In genomic region chr7:7327423-7327822, GRCh38 we compare ENCODE assay signal across 24 cellular contexts.
"Had no signal": no experiment of that assay in that cellular context is flagged by ENCODE, and none has a peak within 500 bp of the region (broad histone marks: within the 10 kb centered on the region; RNA-seq: fewer than 3 reads in every experiment).

No MANE protein-coding gene starts in this region.

- FAIRE-seq: TTC549 had no signal

- H3K4me3 ChIP-seq: SK-N-MC had no signal

- DNase-seq: activated CD4-positive, alpha-beta T cell treated with anti-CD3 and anti-CD28 coated beads for 36 hours; activated CD4-positive, alpha-beta T cell treated with anti-CD3 and anti-CD28 coated beads, Interleukin-2, amount 50 U/mL, for 1 hour; activated CD4-positive, CD25-positive, alpha-beta regulatory T cell; activated CD8-positive, alpha-beta memory T cell treated with anti-CD3 and anti-CD28 coated beads, Interleukin-2, amount 50 U/mL, for 48 hours; activated CD8-positive, alpha-beta T cell treated with anti-CD3 and anti-CD28 coated beads, Interleukin-2, amount 10 ng/mL, durations not matched to agents 7 days and 5 days; activated effector memory CD4-positive, alpha-beta T cell treated with Interleukin-2 at 50 U/mL for 16 hours; activated naive CD4-positive, alpha-beta T cell; activated T-cell treated with anti-CD3 and anti-CD28 coated beads, Interleukin-2, amount 50 U/mL, for 1 hour; aorta; KG1; NCI-H1092; NCI-H1436; NCI-H1694 treated with DMSO at 0.1 percent for 48 hours; NCI-H2029 treated with DMSO at 0.1 percent for 48 hours; NCI-H446 treated with DMSO at 0.1 percent for 48 hours; NCI-H524 treated with DMSO at 0.1 percent for 48 hours; NCI-H748 treated with DMSO at 0.1 percent for 48 hours; T-cell; T-helper 2 cell; T1000 had no signal

- H3K27ac Mint-ChIP-seq: activated CD4-positive, alpha-beta T cell treated with anti-CD3 and anti-CD28 coated beads for 36 hours; activated CD8-positive, alpha-beta T cell treated with anti-CD3 and anti-CD28 coated beads, Interleukin-2, amount 10 ng/mL, durations not matched to agents 7 days and 5 days; activated naive CD4-positive, alpha-beta T cell treated with anti-CD3 and anti-CD28 coated beads, Interleukin-2, amount 50 U/mL, for 24 hours; T-cell had no signal

- H3K4me3 Mint-ChIP-seq: activated CD4-positive, alpha-beta T cell treated with anti-CD3 and anti-CD28 coated beads for 36 hours; activated CD8-positive, alpha-beta T cell treated with anti-CD3 and anti-CD28 coated beads, Interleukin-2, amount 10 ng/mL, durations not matched to agents 7 days and 5 days; activated naive CD4-positive, alpha-beta T cell treated with anti-CD3 and anti-CD28 coated beads, Interleukin-2, amount 50 U/mL, for 24 hours; central memory CD8-positive, alpha-beta T cell; T-cell had no signal

- H3K27ac ChIP-seq: SK-N-MC had no signal

- H3K4me1 Mint-ChIP-seq: activated CD4-positive, alpha-beta T cell treated with anti-CD3 and anti-CD28 coated beads for 36 hours; activated naive CD4-positive, alpha-beta T cell treated with anti-CD3 and anti-CD28 coated beads, Interleukin-2, amount 50 U/mL, for 24 hours had no signal

- H3K36me3 Mint-ChIP-seq: activated naive CD4-positive, alpha-beta T cell treated with anti-CD3 and anti-CD28 coated beads, Interleukin-2, amount 50 U/mL, for 24 hours; T-cell had no signal

- H3K9me3 Mint-ChIP-seq: activated naive CD4-positive, alpha-beta T cell treated with anti-CD3 and anti-CD28 coated beads, Interleukin-2, amount 50 U/mL, for 24 hours; central memory CD8-positive, alpha-beta T cell; T-cell had no signal
